17 cellular contexts compared by ENCODE assay signal in genomic region chr1:235004276-235004675, GRCh38.
DNase-seq lines count a peak whose midpoint lies in the region; ATAC-seq, FAIRE-seq and TF ChIP-seq lines count a peak whose summit lies in the region.
"Had no signal": no experiment of that assay in that cellular context is flagged by ENCODE, and none has a peak within 500 bp of the region (broad histone marks: within the 10 kb centered on the region; RNA-seq: fewer than 3 reads in every experiment).

No MANE protein-coding gene starts in this region.

- DNase-seq in D721Med (ENCODE audit: insufficient read length, low spot score) = no peak
- peak; percentile 35 to 79 for DNase-seq in NCI-H524 (lab: John Stamatoyannopoulos, UW)
- peak; percentile 80 for DNase-seq in WERI-Rb-1
- peak; percentile 3 for DNase-seq in mesenteric fat pad (ENCODE audit: low spot score)
- DNase-seq in colonic mucosa = no peak
- DNase-seq in SIG-M5 (lab: John Stamatoyannopoulos, UW) = no peak
- DNase-seq in dorsolateral prefrontal cortex = no peak
- DNase-seq: ACHN, AML-193, COR-L47, HCEC 1CT, NCI-H1048, NCI-H1436 treated with DMSO at 0.1 percent for 48 hours, NCI-H2081, RPMI8226 had no signal

- H3K4me3 ChIP-seq in WERI-Rb-1 (ENCODE audit: low read depth, low read length) (no peak overlapping the region), colonic mucosa (no peak overlapping the region), dorsolateral prefrontal cortex (no peak overlapping the region)

- H3K36me3 ChIP-seq in WERI-Rb-1 = no peaks in the 10 kb centered on the region
- no peaks in the 10 kb centered on the region for H3K36me3 ChIP-seq in colonic mucosa

- H3K27ac ChIP-seq in WERI-Rb-1 (no peak overlapping the region), colonic mucosa (no peak overlapping the region), dorsolateral prefrontal cortex (no peak overlapping the region)
- H3K27ac ChIP-seq: HL-60 had no signal

- H3K27me3 ChIP-seq in WERI-Rb-1 (ENCODE audit: insufficient read depth, low read depth, severe bottlenecking) = peaks cover 3% of the 10 kb centered on the region
- H3K27me3 ChIP-seq in colonic mucosa = no peaks in the 10 kb centered on the region
- no peaks in the 10 kb centered on the region for H3K27me3 ChIP-seq in dorsolateral prefrontal cortex

- no peak for ATAC-seq in HG02571 (IDR thresholded peaks at IDR 0.05; ENCODE audit: unreplicated experiment)

- TF ChIP-seq CTCF in D721Med (IDR thresholded peaks at IDR 0.05; ENCODE audit: insufficient read depth, missing control alignments) (peak; percentile 54), WERI-Rb-1 (IDR thresholded peaks at IDR 0.05; ENCODE audit: low read depth, low read length) (peak; percentile 44; the same call in 1 of the 2 replicates), colonic mucosa (IDR thresholded peaks at IDR 0.05) (no peak), dorsolateral prefrontal cortex (IDR thresholded peaks at IDR 0.05 in 54 of 56, conservative IDR thresholded peaks at IDR 0.05 in 2 of 56; ENCODE audit: low read depth in 1 of 56, partially characterized antibody in 56 of 56) (no peak)

- no peaks in the 10 kb centered on the region for H3K4me1 ChIP-seq in colonic mucosa

- no peak overlapping the region for H3K9ac ChIP-seq in colonic mucosa (ENCODE audit: low read depth in 2 of 2, low read length in 2 of 2)

- peak; percentile 58 for FAIRE-seq in D721Med (lab: Jason Lieb, UNC)

- intact Hi-C loops in colonic mucosa (cut with DNase I) = no loop called here
- intact Hi-C loops in dorsolateral prefrontal cortex (cut with DNase I) = loop anchor here in 1 of 2 donors (5.0 kb wide), 1 partner anchor 68 kb away; no protein-coding TSS in a partner anchor

- H3K9me3 ChIP-seq in WERI-Rb-1 (ENCODE audit: severe bottlenecking) (peaks cover 9% of the 10 kb centered on the region), colonic mucosa (no peaks in the 10 kb centered on the region)

Comparison
In these comparisons a context has a peak if more than half of its experiments do, and no peak if none do; other contexts are left out.
1. DNase-seq: peak in NCI-H524 (2 of 2), WERI-Rb-1 (single experiment) and mesenteric fat pad (single experiment); none in D721Med (single experiment), colonic mucosa (single experiment), SIG-M5 (single experiment) and dorsolateral prefrontal cortex (0 of 10).
2. CTCF ChIP-seq: peak in D721Med (single experiment) and WERI-Rb-1 (single experiment); none in colonic mucosa (single experiment) and dorsolateral prefrontal cortex (0 of 56).